1 cellular context compared by ENCODE assay signal in genomic region chr17:64282753-64283080, GRCh38.
A peak's percentile ranks its signal among the peaks of the same experiment; 100 is the strongest.
TF ChIP-seq lines count a peak whose summit lies in the region.

No MANE protein-coding gene starts in this region.

TF ChIP-seq in HepG2, 621 proteins besides CTCF, POLR2A, EP300 and RAD21:
- TF ChIP-seq ZNF121 (CRISPR knock-in tag; IDR thresholded peaks at IDR 0.05) (no peak), ZBTB26 (CRISPR knock-in tag; IDR thresholded peaks at IDR 0.05; ENCODE audit: borderline replicate concordance) (peak; percentile 98)
